ENCODE assay signal across 14 cellular contexts in genomic region chr11:102933627-102934026, GRCh38.
A peak's percentile ranks its signal among the peaks of the same experiment; 100 is the strongest.
DNase-seq lines count a peak whose midpoint lies in the region; ATAC-seq and TF ChIP-seq lines count a peak whose summit lies in the region.
"Had no signal": no experiment of that assay in that cellular context is flagged by ENCODE, and none has a peak within 500 bp of the region (broad histone marks: within the 10 kb centered on the region; RNA-seq: fewer than 3 reads in every experiment).

No MANE protein-coding gene starts in this region.

- H3K36me3 Mint-ChIP-seq in nephron progenitor cell (ENCODE audit: low read depth): no peaks in the 10 kb centered on the region

- no peaks in the 10 kb centered on the region for H3K4me1 Mint-ChIP-seq in nephron progenitor cell
- H3K4me1 Mint-ChIP-seq: B cell had no signal

- no peak for TF ChIP-seq CTCF in nephron progenitor cell (IDR thresholded peaks at IDR 0.05)

- peaks cover 7% of the 10 kb centered on the region for H3K27me3 Mint-ChIP-seq in nephron progenitor cell (ENCODE audit: low read depth, poor library complexity)

- H3K27ac Mint-ChIP-seq in nephron progenitor cell: no peak overlapping the region
- H3K27ac Mint-ChIP-seq: B cell had no signal

- DNase-seq in OCI-M1 (lab: John Stamatoyannopoulos, UW) (peak; percentile 1), nucleus accumbens (lab: John Stamatoyannopoulos, UW) (no peak), nephron progenitor cell (no peak), medulla oblongata (ENCODE audit: extremely low spot score) (no peak)
- DNase-seq: activated T-cell treated with anti-CD3 and anti-CD28 coated beads, Interleukin-2, amount 50 U/mL, for 4 hours; dorsolateral prefrontal cortex; NCI-H1436 treated with DMSO at 0.1 percent for 48 hours; NCI-H526 treated with DMSO at 0.1 percent for 48 hours; retina had no signal

- no peaks in the 10 kb centered on the region for H3K9me3 Mint-ChIP-seq in nephron progenitor cell
- H3K9me3 Mint-ChIP-seq: activated T-cell treated with anti-CD3 and anti-CD28 coated beads, Interleukin-2, amount 50 U/mL, for 4 hours had no signal

- H3K4me3 Mint-ChIP-seq in nephron progenitor cell: no peak overlapping the region
- H3K4me3 Mint-ChIP-seq: activated T-cell treated with anti-CD3 and anti-CD28 coated beads, Interleukin-2, amount 50 U/mL, for 4 hours; B cell had no signal

- peak; percentile 64 for ATAC-seq in GM18502 (IDR thresholded peaks at IDR 0.05; ENCODE audit: poor library complexity, unreplicated experiment)
- ATAC-seq in GM19468 (IDR thresholded peaks at IDR 0.05; ENCODE audit: extremely low read depth, unreplicated experiment): peak; percentile 45
- peak; percentile 66 for ATAC-seq in HG03175 (IDR thresholded peaks at IDR 0.05; ENCODE audit: unreplicated experiment)
- ATAC-seq in HG03280 (IDR thresholded peaks at IDR 0.05; ENCODE audit: unreplicated experiment): no peak
- ATAC-seq: activated T-cell treated with anti-CD3 and anti-CD28 coated beads, Interleukin-2, amount 50 U/mL, for 4 hours had no signal
